In the genomic region with DNA sequence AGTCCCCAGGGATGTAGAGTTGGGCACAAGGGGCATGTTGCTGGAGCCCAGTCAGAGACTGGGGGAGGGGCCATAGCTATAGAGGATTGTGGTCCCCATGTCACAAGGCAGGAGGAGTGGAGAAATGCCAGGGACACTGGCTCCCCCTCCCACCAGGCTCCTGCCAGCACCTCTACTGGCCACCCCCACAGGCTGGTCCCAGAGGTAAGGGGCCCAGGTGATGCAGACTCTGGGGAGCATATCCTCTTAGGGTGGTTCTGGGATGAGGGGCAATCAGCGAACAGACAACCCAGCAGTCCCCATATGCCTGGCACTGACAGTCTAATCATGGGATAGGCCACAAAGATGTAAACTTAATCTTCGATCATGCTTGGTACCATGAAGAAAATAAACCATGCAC, we compare ENCODE assay signal across 36 cellular contexts. TPM values are rescaled to one million over a fixed set of nuclear protein-coding genes. Genes with fewer than 3 reads are reported as not detected.
"Had no signal": no experiment of that assay in that cellular context is flagged by ENCODE, and none has a peak within 500 bp of the region (broad histone marks: within the 10 kb centered on the region; RNA-seq: fewer than 3 reads in every experiment).

No MANE protein-coding gene starts in this region.

- H3K4me3 Mint-ChIP-seq: activated CD8-positive, alpha-beta T cell treated with anti-CD3 and anti-CD28 coated beads for 36 hours; activated naive CD8-positive, alpha-beta T cell treated with anti-CD3 and anti-CD28 coated beads for 36 hours; activated T-cell treated with anti-CD3 and anti-CD28 coated beads, Interleukin-2, amount 50 U/mL, for 72 hours; activated T-helper 17 cell treated with anti-CD3 and anti-CD28 coated beads, Interleukin-2, amount 50 U/mL, for 72 hours had no signal

- H3K27ac Mint-ChIP-seq: activated CD8-positive, alpha-beta T cell treated with anti-CD3 and anti-CD28 coated beads for 36 hours; activated naive CD8-positive, alpha-beta T cell treated with anti-CD3 and anti-CD28 coated beads for 36 hours; activated T-cell treated with anti-CD3 and anti-CD28 coated beads, Interleukin-2, amount 50 U/mL, for 72 hours; activated T-helper 17 cell treated with anti-CD3 and anti-CD28 coated beads, Interleukin-2, amount 50 U/mL, for 72 hours had no signal

- H3K27me3 ChIP-seq: ascending aorta, Peyer's patch had no signal

- ATAC-seq: activated CD8-positive, alpha-beta T cell treated with anti-CD3 and anti-CD28 coated beads for 36 hours; activated T-cell treated with anti-CD3 and anti-CD28 coated beads, Interleukin-2, amount 50 U/mL, for 72 hours; activated T-helper 17 cell treated with anti-CD3 and anti-CD28 coated beads, Interleukin-2, amount 50 U/mL, for 72 hours; PC-3 had no signal

- DNase-seq: activated CD4-positive, alpha-beta T cell treated with anti-CD3 and anti-CD28 coated beads for 1 hour; activated CD4-positive, alpha-beta T cell treated with anti-CD3 and anti-CD28 coated beads for 48 hours; activated CD4-positive, CD25-positive, alpha-beta regulatory T cell; activated CD8-positive, alpha-beta T cell treated with anti-CD3 and anti-CD28 coated beads for 36 hours; activated effector memory CD4-positive, alpha-beta T cell treated with anti-CD3 and anti-CD28 coated beads, Interleukin-2, amount 50 U/mL, for 16 hours; activated naive CD4-positive, alpha-beta T cell; activated naive CD4-positive, alpha-beta T cell treated with anti-CD3 and anti-CD28 coated beads, Interleukin-2, amount 50 U/mL, for 16 hours; activated naive CD8-positive, alpha-beta T cell treated with anti-CD3 and anti-CD28 coated beads for 36 hours; activated T-cell treated with anti-CD3 and anti-CD28 coated beads, Interleukin-2, amount 50 U/mL, for 1 hour; activated T-cell treated with anti-CD3 and anti-CD28 coated beads, Interleukin-2, amount 50 U/mL, for 72 hours; amygdala; caudate nucleus; cerebellar nuclear complex; NCI-H1092 treated with DMSO at 0.1 percent for 48 hours; NCI-H146; NCI-H187; NCI-H2029 treated with DMSO at 0.1 percent for 48 hours; NCI-H2107; NCI-H2171; NCI-H510A; NCI-H526; NCI-H748 treated with DMSO at 0.1 percent for 48 hours; NK-92 treated with Interleukin-12 subunit alpha and Interleukin-12 subunit beta, amount 100 ng/mL, for 24 hours; PC-3; Peyer's patch; RPMI8226; SIG-M5; T1000; WERI-Rb-1 had no signal

- H3K4me1 ChIP-seq: ascending aorta, Peyer's patch had no signal

- H3K9me3 Mint-ChIP-seq: activated CD8-positive, alpha-beta T cell treated with anti-CD3 and anti-CD28 coated beads for 36 hours; activated naive CD8-positive, alpha-beta T cell treated with anti-CD3 and anti-CD28 coated beads for 36 hours; activated T-cell treated with anti-CD3 and anti-CD28 coated beads, Interleukin-2, amount 50 U/mL, for 72 hours; activated T-helper 17 cell treated with anti-CD3 and anti-CD28 coated beads, Interleukin-2, amount 50 U/mL, for 72 hours had no signal

- H3K36me3 ChIP-seq: ascending aorta, Peyer's patch, WERI-Rb-1 had no signal

- H3K9me3 ChIP-seq: ascending aorta, Peyer's patch had no signal

- H3K27ac ChIP-seq: ascending aorta, KMS-11, Peyer's patch, WERI-Rb-1 had no signal

- H3K4me3 ChIP-seq: ascending aorta, Peyer's patch had no signal

- H3K4me1 Mint-ChIP-seq: activated naive CD8-positive, alpha-beta T cell treated with anti-CD3 and anti-CD28 coated beads for 36 hours; activated T-helper 17 cell treated with anti-CD3 and anti-CD28 coated beads, Interleukin-2, amount 50 U/mL, for 72 hours had no signal

RNA-seq across cellular contexts. Expression of a gene that starts 21.2 kb away (rescaled TPM):
- total RNA-seq: activated CD8-positive, alpha-beta T cell treated with anti-CD3 and anti-CD28 coated beads for 36 hours; activated naive CD8-positive, alpha-beta T cell treated with anti-CD3 and anti-CD28 coated beads for 36 hours; activated T-cell treated with anti-CD3 and anti-CD28 coated beads, Interleukin-2, amount 50 U/mL, for 72 hours; activated T-helper 17 cell treated with anti-CD3 and anti-CD28 coated beads, Interleukin-2, amount 50 U/mL, for 72 hours; ascending aorta; LHCN-M2; M059J; PC-3; Peyer's patch; T-helper 1 cell treated with Interleukin-12 subunit alpha and Interleukin-12 subunit beta and Interleukin-4 antibody, amounts not matched to agents 30 ng/mL and 1 ng/mL, for 36 hours; T-helper 2 cell treated with Interferon-gamma antibody and Interleukin-4, amounts not matched to agents 100 ng/mL and 5 ng/mL, for 36 hours had no signal
